ENCODE assay signal across 23 cellular contexts in the genomic region with DNA sequence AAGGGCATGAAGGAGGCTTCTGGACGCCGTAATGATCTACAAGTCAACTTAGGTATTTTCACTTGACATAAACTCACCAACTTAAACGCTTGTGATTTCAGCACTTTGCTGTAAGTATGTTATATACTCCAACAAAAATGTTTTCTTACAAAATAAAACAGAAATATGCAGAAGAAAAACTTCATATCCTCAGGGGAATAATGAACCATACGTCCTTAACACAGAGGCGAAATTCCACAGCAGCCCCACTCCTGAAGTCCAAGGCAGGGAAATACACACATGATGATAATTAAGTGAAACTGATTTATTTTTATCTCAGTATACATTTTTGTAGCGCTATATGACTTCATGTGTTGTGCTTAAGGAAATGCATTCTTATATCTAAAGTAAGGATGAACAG.
"Had no signal": no experiment of that assay in that cellular context is flagged by ENCODE, and none has a peak within 500 bp of the region (broad histone marks: within the 10 kb centered on the region; RNA-seq: fewer than 3 reads in every experiment).

No MANE protein-coding gene starts in this region.

- H3K27me3 Mint-ChIP-seq: stimulated activated memory B cell treated with anti-CD40 and anti-IgM and Interleukin-4, amounts not matched to agents 10 μg/mL and 1 μg/mL and 100 μg/mL, for 72 hours; stimulated activated naive CD8-positive, alpha-beta T cell treated with anti-CD3 and anti-CD28 coated beads, Interleukin-15, Interleukin-2, amounts not matched to agents 100 ng/mL and 50 ng/mL, for 24 hours had no signal

- H3K4me3 ChIP-seq: coronary artery, dorsolateral prefrontal cortex, lung, spleen, tibial artery, upper lobe of left lung, uterus had no signal

- H3K27ac Mint-ChIP-seq: nephron progenitor cell; stimulated activated memory B cell treated with anti-CD40 and anti-IgM and Interleukin-4, amounts not matched to agents 10 μg/mL and 1 μg/mL and 100 μg/mL, for 72 hours; stimulated activated naive CD8-positive, alpha-beta T cell treated with anti-CD3 and anti-CD28 coated beads, Interleukin-15, Interleukin-2, amounts not matched to agents 100 ng/mL and 50 ng/mL, for 24 hours had no signal

- H3K4me3 Mint-ChIP-seq: nephron progenitor cell; stimulated activated memory B cell treated with anti-CD40 and anti-IgM and Interleukin-4, amounts not matched to agents 10 μg/mL and 1 μg/mL and 100 μg/mL, for 72 hours; stimulated activated naive CD8-positive, alpha-beta T cell treated with anti-CD3 and anti-CD28 coated beads, Interleukin-15, Interleukin-2, amounts not matched to agents 100 ng/mL and 50 ng/mL, for 24 hours had no signal

- H3K4me1 Mint-ChIP-seq: nephron progenitor cell; stimulated activated memory B cell treated with anti-CD40 and anti-IgM and Interleukin-4, amounts not matched to agents 10 μg/mL and 1 μg/mL and 100 μg/mL, for 72 hours had no signal

- H3K27ac ChIP-seq: coronary artery, dorsolateral prefrontal cortex, spleen, tibial artery, upper lobe of left lung, uterus had no signal

- H3K36me3 Mint-ChIP-seq: stimulated activated memory B cell treated with anti-CD40 and anti-IgM and Interleukin-4, amounts not matched to agents 10 μg/mL and 1 μg/mL and 100 μg/mL, for 72 hours had no signal

- H3K27me3 ChIP-seq: dorsolateral prefrontal cortex, spleen, tibial artery, upper lobe of left lung, uterus had no signal

- DNase-seq: cerebellar nuclear complex; dorsolateral prefrontal cortex; effector memory CD4-positive, alpha-beta T cell; foreskin melanocyte; head of caudate nucleus; hippocampal formation; left colon; left ventricle myocardium superior; mesenchymal stem cell; midbrain; nephron progenitor cell; right cardiac atrium; spleen; stimulated activated CD4-positive, alpha-beta T cell treated with anti-CD3 and anti-CD28 coated beads, Interleukin-15, amount 100 ng/mL, for 24 hours; stimulated activated CD4-positive, alpha-beta T cell treated with anti-CD3 and anti-CD28 coated beads, Interleukin-1b, Interleukin-23, amount 100 ng/mL, for 48 hours; stimulated activated CD4-positive, alpha-beta T cell treated with anti-CD3 and anti-CD28 coated beads, Interleukin-4, amount 100 ng/mL, for 24 hours; tibial artery; upper lobe of left lung; uterus had no signal

- H3K9me3 Mint-ChIP-seq: nephron progenitor cell; stimulated activated memory B cell treated with anti-CD40 and anti-IgM and Interleukin-4, amounts not matched to agents 10 μg/mL and 1 μg/mL and 100 μg/mL, for 72 hours; stimulated activated naive CD8-positive, alpha-beta T cell treated with anti-CD3 and anti-CD28 coated beads, Interleukin-15, Interleukin-2, amounts not matched to agents 100 ng/mL and 50 ng/mL, for 24 hours had no signal

- H3K36me3 ChIP-seq: spleen, tibial artery, upper lobe of left lung, uterus had no signal
